10 cellular contexts compared by ENCODE assay signal in the genomic region with DNA sequence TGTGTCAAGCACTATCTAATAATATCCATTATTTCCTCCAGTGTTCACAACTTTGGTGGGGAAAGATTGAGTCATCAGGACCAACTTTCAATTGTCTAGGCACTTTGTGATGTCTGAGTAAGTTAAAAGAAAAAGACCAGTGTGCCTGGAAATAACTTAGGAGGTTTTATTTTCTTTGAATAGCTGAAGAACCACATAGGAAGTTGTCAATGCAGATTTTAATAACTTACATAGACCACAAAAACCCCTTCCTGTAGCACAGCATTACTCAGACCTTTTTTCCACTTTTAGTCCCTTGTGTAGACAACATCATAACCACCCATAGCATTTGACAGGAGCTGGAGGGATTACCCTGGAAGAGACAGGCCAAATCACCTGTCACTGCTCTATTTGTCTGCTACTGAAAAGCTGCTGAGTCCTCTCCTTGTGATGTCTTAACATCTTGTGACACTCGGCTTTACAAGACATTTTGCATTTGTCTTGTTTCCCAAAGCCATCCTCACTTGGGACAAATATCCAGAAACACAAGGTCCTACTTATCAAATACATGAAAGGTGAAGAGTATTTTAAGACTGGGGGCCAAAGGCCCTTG.
DNase-seq lines count a peak whose midpoint lies in the region; ATAC-seq and TF ChIP-seq lines count a peak whose summit lies in the region.
"Had no signal": no experiment of that assay in that cellular context is flagged by ENCODE, and none has a peak within 500 bp of the region (broad histone marks: within the 10 kb centered on the region; RNA-seq: fewer than 3 reads in every experiment).

No MANE protein-coding gene starts in this region.

- DNase-seq in amygdala (lab: John Stamatoyannopoulos, UW) (no peak), right lobe of liver (no peak), NCI-H1694 treated with DMSO at 0.1 percent for 48 hours (lab: John Stamatoyannopoulos, UW) (no peak)
- DNase-seq in activated CD4-positive, alpha-beta T cell treated with anti-CD3 and anti-CD28 coated beads, Interleukin-2, amount 50 U/mL, for 4 hours = no peak
- DNase-seq: NCI-H524 treated with DMSO at 0.1 percent for 48 hours, T-helper 9 cell had no signal

- intact Hi-C loops in right lobe of liver (cut with DNase I) = no loop called here

- no peaks in the 10 kb centered on the region for H3K4me1 ChIP-seq in right lobe of liver

- ATAC-seq in GM18511 (IDR thresholded peaks at IDR 0.05; ENCODE audit: unreplicated experiment) (peak; percentile 96), GM21390 (IDR thresholded peaks at IDR 0.05; ENCODE audit: unreplicated experiment) (peak; percentile 94), HG03103 (IDR thresholded peaks at IDR 0.05; ENCODE audit: low read depth, unreplicated experiment) (peak; percentile 86), right lobe of liver (no peak)
- peak; percentile 95 for ATAC-seq in activated T-helper 17 cell treated with anti-CD3 and anti-CD28 coated beads, Interleukin-2, amount 50 U/mL, for 72 hours (replicated peaks)

- WGBS in right lobe of liver (ENCODE audit: insufficient coverage, low coverage, low lambda C conversion rate, missing lambda C conversion rate) = 33% methylated on average over 1 of the region's 1 CpG

- peaks cover 15% of the 10 kb centered on the region for H3K4me1 Mint-ChIP-seq in activated T-helper 17 cell treated with anti-CD3 and anti-CD28 coated beads, Interleukin-2, amount 50 U/mL, for 72 hours

- no peak for TF ChIP-seq POLR2A in right lobe of liver (IDR thresholded peaks at IDR 0.05)

- H3K4me3 Mint-ChIP-seq in activated T-helper 17 cell treated with anti-CD3 and anti-CD28 coated beads, Interleukin-2, amount 50 U/mL, for 72 hours = peak overlapping the region; percentile 22

- H3K27ac Mint-ChIP-seq in activated T-helper 17 cell treated with anti-CD3 and anti-CD28 coated beads, Interleukin-2, amount 50 U/mL, for 72 hours = peak overlapping the region; percentile 53

- H3K4me3 ChIP-seq in right lobe of liver = no peak overlapping the region

- H3K36me3 Mint-ChIP-seq in activated T-helper 17 cell treated with anti-CD3 and anti-CD28 coated beads, Interleukin-2, amount 50 U/mL, for 72 hours (ENCODE audit: low read depth) = no peaks in the 10 kb centered on the region

- H3K9me3 ChIP-seq in right lobe of liver = no peaks in the 10 kb centered on the region

- no peak for TF ChIP-seq CTCF in right lobe of liver (IDR thresholded peaks at IDR 0.05)

- peaks cover 5% of the 10 kb centered on the region for H3K9me3 Mint-ChIP-seq in activated T-helper 17 cell treated with anti-CD3 and anti-CD28 coated beads, Interleukin-2, amount 50 U/mL, for 72 hours

- H3K27me3 ChIP-seq in right lobe of liver = no peaks in the 10 kb centered on the region

- H3K36me3 ChIP-seq in right lobe of liver = no peaks in the 10 kb centered on the region

- H3K27me3 Mint-ChIP-seq in activated T-helper 17 cell treated with anti-CD3 and anti-CD28 coated beads, Interleukin-2, amount 50 U/mL, for 72 hours = peaks cover 4% of the 10 kb centered on the region

- H3K27ac ChIP-seq in right lobe of liver = no peak overlapping the region

Comparison
In these comparisons a context has a peak if more than half of its experiments do, and no peak if none do; other contexts are left out.
1. ATAC-seq: peak in GM18511 (single experiment), GM21390 (single experiment), HG03103 (single experiment) and activated T-helper 17 cell treated with anti-CD3 and anti-CD28 coated beads, Interleukin-2, amount 50 U/mL, for 72 hours (single experiment); none in right lobe of liver (0 of 4).